23 cellular contexts compared by ENCODE assay signal in the genomic region with DNA sequence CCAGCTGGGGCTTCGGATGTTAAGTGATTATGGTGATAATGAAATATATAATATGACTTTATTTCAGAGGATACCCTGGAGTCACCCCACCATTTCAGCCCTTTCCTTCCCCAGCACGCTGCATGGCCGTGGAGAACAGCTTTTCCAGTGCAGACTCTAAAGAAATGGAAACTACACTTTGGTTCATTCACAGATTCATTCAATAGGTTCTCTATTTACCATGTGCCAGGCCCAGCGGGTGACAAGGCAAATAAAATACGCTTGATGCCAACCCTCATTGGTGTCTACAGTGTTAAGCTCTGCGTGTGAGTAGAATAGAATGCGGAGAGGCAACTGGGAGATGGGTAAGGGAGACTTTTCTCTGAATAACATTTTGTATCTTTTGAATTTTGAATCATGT.
A peak's percentile ranks its signal among the peaks of the same experiment; 100 is the strongest.
DNase-seq lines count a peak whose midpoint lies in the region; ATAC-seq and TF ChIP-seq lines count a peak whose summit lies in the region.
"Had no signal": no experiment of that assay in that cellular context is flagged by ENCODE, and none has a peak within 500 bp of the region (broad histone marks: within the 10 kb centered on the region; RNA-seq: fewer than 3 reads in every experiment).

No MANE protein-coding gene starts in this region.

- CTCF ChIA-PET in HEK293T (lab: Yijun Ruan, JAX): no interaction called here

- no peaks in the 10 kb centered on the region for H3K9me2 ChIP-seq in GM23338 (ENCODE audit: insufficient read depth)

- peaks cover 26% of the 10 kb centered on the region for H3K4me1 ChIP-seq in GM23338 (ENCODE audit: insufficient read depth)
- H3K4me1 ChIP-seq in smooth muscle cell (ENCODE audit: low read depth): peaks cover 67% of the 10 kb centered on the region

- H3K4me3 Mint-ChIP-seq in GM23338: no peak overlapping the region
- H3K4me3 Mint-ChIP-seq in T-helper 2 cell treated with Interferon-gamma antibody and Interleukin-4, amounts not matched to agents 5 μg/mL and 100 μg/mL, for 36 hours: no peak overlapping the region
- H3K4me3 Mint-ChIP-seq: activated CD8-positive, alpha-beta T cell treated with anti-CD3 and anti-CD28 coated beads, Interleukin-2, amount 10 ng/mL, durations not matched to agents 7 days and 5 days; activated naive CD4-positive, alpha-beta T cell treated with anti-CD3 and anti-CD28 coated beads, Interleukin-2, amount 10 ng/mL, durations not matched to agents 7 days and 5 days; activated T-cell treated with anti-CD3 and anti-CD28 coated beads, Interleukin-2, amount 50 U/mL, for 4 hours; CD4-positive, alpha-beta memory T cell had no signal

- H3K4me2 ChIP-seq in GM23338 (no peak overlapping the region), smooth muscle cell (no peak overlapping the region)

- WGBS in smooth muscle cell (ENCODE audit: low lambda C conversion rate): 94% methylated on average over 7 of the region's 7 CpGs

- TF ChIP-seq CTCF in GM23338 (conservative IDR thresholded peaks at IDR 0.05; ENCODE audit: low read depth in 2 of 2) (no peak), smooth muscle cell (IDR thresholded peaks at IDR 0.05; ENCODE audit: borderline replicate concordance, insufficient read depth, poor library complexity, severe bottlenecking) (no peak)

- H3K36me3 Mint-ChIP-seq in GM23338 (ENCODE audit: low read depth): peaks cover 7% of the 10 kb centered on the region; the same call in 2 of the 3 replicates
- no peaks in the 10 kb centered on the region for H3K36me3 Mint-ChIP-seq in T-helper 2 cell treated with Interferon-gamma antibody and Interleukin-4, amounts not matched to agents 5 μg/mL and 100 μg/mL, for 36 hours (ENCODE audit: low read depth)
- H3K36me3 Mint-ChIP-seq: activated naive CD4-positive, alpha-beta T cell treated with anti-CD3 and anti-CD28 coated beads, Interleukin-2, amount 10 ng/mL, durations not matched to agents 7 days and 5 days had no signal

- no peaks in the 10 kb centered on the region for H3K9me3 Mint-ChIP-seq in GM23338
- no peaks in the 10 kb centered on the region for H3K9me3 Mint-ChIP-seq in T-helper 2 cell treated with Interferon-gamma antibody and Interleukin-4, amounts not matched to agents 5 μg/mL and 100 μg/mL, for 36 hours
- H3K9me3 Mint-ChIP-seq: activated naive CD4-positive, alpha-beta T cell treated with anti-CD3 and anti-CD28 coated beads, Interleukin-2, amount 10 ng/mL, durations not matched to agents 7 days and 5 days; activated T-cell treated with anti-CD3 and anti-CD28 coated beads, Interleukin-2, amount 50 U/mL, for 4 hours; CD4-positive, alpha-beta memory T cell had no signal

- H2AFZ ChIP-seq in GM23338 (no peak overlapping the region), smooth muscle cell (ENCODE audit: low read depth) (no peak overlapping the region)

- no peaks in the 10 kb centered on the region for H3K9me3 ChIP-seq in smooth muscle cell (replicated peaks; ENCODE audit: low read depth)
- H3K9me3 ChIP-seq: pancreas, suprapubic skin had no signal

- ATAC-seq in GM23338: no peak
- ATAC-seq: activated CD8-positive, alpha-beta T cell treated with anti-CD3 and anti-CD28 coated beads, Interleukin-2, amount 10 ng/mL, durations not matched to agents 7 days and 5 days; activated T-cell treated with anti-CD3 and anti-CD28 coated beads, Interleukin-2, amount 50 U/mL, for 4 hours; pancreas had no signal

- H3K27ac ChIP-seq in GM23338 (ENCODE audit: low read depth) (no peak overlapping the region), smooth muscle cell (ENCODE audit: low read depth) (peak overlapping the region; percentile 98)

- H3K79me2 ChIP-seq in GM23338 (replicated peaks; ENCODE audit: insufficient read depth) (no peaks in the 10 kb centered on the region), smooth muscle cell (ENCODE audit: low read depth) (peaks cover 18% of the 10 kb centered on the region)

- H3K36me3 ChIP-seq in GM23338 (ENCODE audit: insufficient read depth) (no peaks in the 10 kb centered on the region), smooth muscle cell (ENCODE audit: low read depth) (no peaks in the 10 kb centered on the region)

- H4K20me1 ChIP-seq in GM23338 (replicated peaks; ENCODE audit: insufficient read depth) (no peaks in the 10 kb centered on the region), smooth muscle cell (ENCODE audit: low read depth) (no peaks in the 10 kb centered on the region)

- H3K27ac Mint-ChIP-seq in GM23338: peak overlapping the region; percentile 37; the same call in 1 of the 2 replicates
- no peak overlapping the region for H3K27ac Mint-ChIP-seq in T-helper 2 cell treated with Interferon-gamma antibody and Interleukin-4, amounts not matched to agents 5 μg/mL and 100 μg/mL, for 36 hours
- H3K27ac Mint-ChIP-seq: activated CD8-positive, alpha-beta T cell treated with anti-CD3 and anti-CD28 coated beads, Interleukin-2, amount 10 ng/mL, durations not matched to agents 7 days and 5 days; activated naive CD4-positive, alpha-beta T cell treated with anti-CD3 and anti-CD28 coated beads, Interleukin-2, amount 10 ng/mL, durations not matched to agents 7 days and 5 days had no signal

- H3K27me3 Mint-ChIP-seq in GM23338 (ENCODE audit: insufficient read depth, low read depth, poor library complexity): peaks cover 8% of the 10 kb centered on the region
- H3K27me3 Mint-ChIP-seq in T-helper 2 cell treated with Interferon-gamma antibody and Interleukin-4, amounts not matched to agents 5 μg/mL and 100 μg/mL, for 36 hours (ENCODE audit: low read depth): no peaks in the 10 kb centered on the region
- H3K27me3 Mint-ChIP-seq: CD4-positive, alpha-beta memory T cell had no signal

- peaks cover 9% of the 10 kb centered on the region; the same call in 1 of the 3 replicates for H3K4me1 Mint-ChIP-seq in GM23338
- H3K4me1 Mint-ChIP-seq in T-helper 2 cell treated with Interferon-gamma antibody and Interleukin-4, amounts not matched to agents 5 μg/mL and 100 μg/mL, for 36 hours (ENCODE audit: low read depth): peaks cover 13% of the 10 kb centered on the region
- H3K4me1 Mint-ChIP-seq: activated naive CD4-positive, alpha-beta T cell treated with anti-CD3 and anti-CD28 coated beads, Interleukin-2, amount 10 ng/mL, durations not matched to agents 7 days and 5 days had no signal

- DNase-seq in GM23338 (ENCODE audit: low spot score): no peak
- DNase-seq in NCI-H345 treated with DMSO at 0.1 percent for 48 hours (lab: John Stamatoyannopoulos, UW; ENCODE audit: unreplicated experiment): peak; percentile 68
- DNase-seq in medulla oblongata (ENCODE audit: extremely low spot score): peak; percentile 56
- no peak for DNase-seq in smooth muscle cell (lab: John Stamatoyannopoulos, UW; ENCODE audit: unreplicated experiment)
- DNase-seq in occipital lobe (lab: John Stamatoyannopoulos, UW): no peak
- DNase-seq in T-helper 2 cell treated with Interferon-gamma antibody and Interleukin-4, amounts not matched to agents 5 μg/mL and 100 μg/mL, for 36 hours (ENCODE audit: low spot score): no peak
- no peak for DNase-seq in COR-L47 (lab: John Stamatoyannopoulos, UW)
- DNase-seq in HEK293T (ENCODE audit: extremely low spot score): no peak
- DNase-seq: activated CD4-positive, alpha-beta T cell treated with anti-CD3 and anti-CD28 coated beads for 1 hour; activated CD8-positive, alpha-beta T cell treated with anti-CD3 and anti-CD28 coated beads, Interleukin-2, amount 10 ng/mL, durations not matched to agents 7 days and 5 days; activated naive CD4-positive, alpha-beta T cell treated with anti-CD3 and anti-CD28 coated beads, Interleukin-2, amount 10 ng/mL, durations not matched to agents 7 days and 5 days; activated T-cell treated with anti-CD3 and anti-CD28 coated beads, Interleukin-2, amount 50 U/mL, for 4 hours; CD4-positive, alpha-beta memory T cell; central memory CD4-positive, alpha-beta T cell; DMS153; NCI-H146; NCI-H2171 treated with DMSO at 0.1 percent for 48 hours; NCI-H774; OCI-M1; pancreas; SHP77; SW 1271 had no signal

- H3K27me3 ChIP-seq in GM23338 (ENCODE audit: insufficient read depth) (no peaks in the 10 kb centered on the region), smooth muscle cell (ENCODE audit: low read depth) (no peaks in the 10 kb centered on the region)
- H3K27me3 ChIP-seq: pancreas, suprapubic skin had no signal

- H3F3A ChIP-seq in GM23338 (replicated peaks; ENCODE audit: low read depth) (no peaks in the 10 kb centered on the region), smooth muscle cell (ENCODE audit: low read depth) (peaks cover 75% of the 10 kb centered on the region)

- H3K4me3 ChIP-seq in GM23338 (no peak overlapping the region), smooth muscle cell (no peak overlapping the region)
- H3K4me3 ChIP-seq: pancreas, suprapubic skin had no signal

- POLR2A ChIA-PET in HEK293T (lab: Yijun Ruan, JAX): no interaction called here

- H3K9ac ChIP-seq in smooth muscle cell (ENCODE audit: low read depth): no peak overlapping the region

TF ChIP-seq in GM23338, 12 proteins besides CTCF, POLR2A, EP300 and RAD21 (continues in another document):
- TF ChIP-seq EZH2phosphoT487 (IDR thresholded peaks at IDR 0.05; ENCODE audit: unreplicated experiment): no peak
- no peak for TF ChIP-seq STAT1 (IDR thresholded peaks at IDR 0.05; ENCODE audit: unreplicated experiment)
- no peak for TF ChIP-seq JUNB (IDR thresholded peaks at IDR 0.05; ENCODE audit: unreplicated experiment)
- TF ChIP-seq NANOG (IDR thresholded peaks at IDR 0.05; ENCODE audit: borderline replicate concordance): no peak
- no peak for TF ChIP-seq CREB1 (CRISPR knock-in tag; IDR thresholded peaks at IDR 0.05; ENCODE audit: low read depth)
- no peak for TF ChIP-seq EZH2 (IDR thresholded peaks at IDR 0.05; ENCODE audit: low read depth, unreplicated experiment)

TF ChIP-seq in HEK293T, 16 proteins besides CTCF, POLR2A, EP300 and RAD21:
- TF ChIP-seq LEF1 (IDR thresholded peaks at IDR 0.05; ENCODE audit: borderline replicate concordance): no peak
- TF ChIP-seq ELF4 (IDR thresholded peaks at IDR 0.05): no peak
- TF ChIP-seq CTBP1 (IDR thresholded peaks at IDR 0.05; ENCODE audit: borderline replicate concordance): no peak
- no peak for TF ChIP-seq FOXK2 (IDR thresholded peaks at IDR 0.05)
- no peak for TF ChIP-seq ZNF384 (IDR thresholded peaks at IDR 0.05)
- TF ChIP-seq ARNT (IDR thresholded peaks at IDR 0.05): no peak

Comparison
In these comparisons a context has a peak if more than half of its experiments do, and no peak if none do; other contexts are left out.
1. DNase-seq: peak in NCI-H345 treated with DMSO at 0.1 percent for 48 hours (single experiment) and medulla oblongata (single experiment); none in GM23338 (single experiment), smooth muscle cell (single experiment), occipital lobe (single experiment), T-helper 2 cell treated with Interferon-gamma antibody and Interleukin-4, amounts not matched to agents 5 μg/mL and 100 μg/mL, for 36 hours (single experiment), COR-L47 (single experiment) and HEK293T (single experiment).